Comparison of ENCODE assay signal across 10 cellular contexts in genomic region chr9:74556685-74557084, GRCh38. TPM values are rescaled to one million over a fixed set of nuclear protein-coding genes. Genes with fewer than 3 reads are reported as not detected.
DNase-seq lines count a peak whose midpoint lies in the region; ATAC-seq, FAIRE-seq and TF ChIP-seq lines count a peak whose summit lies in the region.
"Had no signal": no experiment of that assay in that cellular context is flagged by ENCODE, and none has a peak within 500 bp of the region (broad histone marks: within the 10 kb centered on the region; RNA-seq: fewer than 3 reads in every experiment).

No MANE protein-coding gene starts in this region.

- TF ChIP-seq CTCF in HEK293 (tag by site-specific recombination; IDR thresholded peaks at IDR 0.05) = no peak
- TF ChIP-seq CTCF in suprapubic skin (IDR thresholded peaks at IDR 0.05) = no peak

- TF ChIP-seq POLR2A in suprapubic skin (IDR thresholded peaks at IDR 0.05) = no peak

- WGBS in suprapubic skin = 73% methylated on average over 3 of the region's 3 CpGs

- no peaks in the 10 kb centered on the region for H3K27me3 ChIP-seq in suprapubic skin

- FAIRE-seq in urothelium cell line (lab: Jason Lieb, UNC) = no peak

- no peaks in the 10 kb centered on the region for H3K4me1 ChIP-seq in HEK293 (ENCODE audit: control insufficient read depth, insufficient read depth, low read length)
- H3K4me1 ChIP-seq in suprapubic skin = no peaks in the 10 kb centered on the region

- H3K36me3 ChIP-seq in HEK293 (ENCODE audit: control insufficient read depth in 2 of 2, insufficient read depth in 1 of 2, low read length in 2 of 2) (no peaks in the 10 kb centered on the region), suprapubic skin (no peaks in the 10 kb centered on the region)

- ATAC-seq in HG03457 (IDR thresholded peaks at IDR 0.05; ENCODE audit: unreplicated experiment) = peak; percentile 83

- POLR2A ChIA-PET in HEK293 (lab: Yijun Ruan, JAX) = no interaction called here

- DNase-seq in stimulated activated CD4-positive, alpha-beta T cell treated with anti-CD3 and anti-CD28 coated beads, Interleukin-15, amount 100 ng/mL, for 48 hours (ENCODE audit: low read depth in 2 of 2) = peak; percentile 0 to 3
- no peak for DNase-seq in stimulated activated CD4-positive, alpha-beta T cell treated with anti-CD3 and anti-CD28 coated beads, Interleukin-4, amount 100 ng/mL, for 4 hours
- DNase-seq in urothelium cell line (ENCODE audit: low spot score) (peak; percentile 18), suprapubic skin (ENCODE audit: low spot score in 2 of 2) (no peak), SK-N-DZ (ENCODE audit: low spot score) (no peak), NCI-H748 (lab: John Stamatoyannopoulos, UW; ENCODE audit: unreplicated experiment) (no peak)
- DNase-seq: amniotic stem cell had no signal

- H3K27ac ChIP-seq in HEK293 (ENCODE audit: extremely low read depth, low read depth, low read length) = no peak overlapping the region
- no peak overlapping the region for H3K27ac ChIP-seq in suprapubic skin

- CTCF ChIA-PET in HEK293 (lab: Yijun Ruan, JAX) = no interaction called here

- TF ChIP-seq EP300 in suprapubic skin (IDR thresholded peaks at IDR 0.05) = no peak

- H3K9me3 ChIP-seq in HEK293 (ENCODE audit: control insufficient read depth, insufficient read depth, low read depth, low read length) (no peaks in the 10 kb centered on the region), suprapubic skin (no peaks in the 10 kb centered on the region)

- H3K4me3 ChIP-seq in HEK293 (ENCODE audit: low read depth, low read length) (no peak overlapping the region), suprapubic skin (no peak overlapping the region)

TF ChIP-seq in HEK293, 187 proteins besides CTCF, POLR2A, EP300 and RAD21:
- no peak for TF ChIP-seq SALL2 (tag by site-specific recombination; IDR thresholded peaks at IDR 0.05; ENCODE audit: borderline replicate concordance)
- TF ChIP-seq ZNF114 (tag by site-specific recombination; IDR thresholded peaks at IDR 0.05) = no peak
- no peak for TF ChIP-seq ZNF518A (tag by site-specific recombination; conservative IDR thresholded peaks at IDR 0.05; ENCODE audit: low read depth)
- no peak for TF ChIP-seq PRDM1 (tag by site-specific recombination; IDR thresholded peaks at IDR 0.05)
- TF ChIP-seq IKZF3 (tag by site-specific recombination; IDR thresholded peaks at IDR 0.05) = no peak
- TF ChIP-seq TRIM28 (IDR thresholded peaks at IDR 0.05; ENCODE audit: borderline replicate concordance, low read length) = peak; percentile 20; the same call in 1 of the 2 replicates
- no peak for TF ChIP-seq ZNF501 (tag by site-specific recombination; IDR thresholded peaks at IDR 0.05)
- no peak for TF ChIP-seq ZNF488 (tag by site-specific recombination; IDR thresholded peaks at IDR 0.05)

RNA-seq across cellular contexts. Expression of gene RORB, which starts 59.5 kb away (rescaled TPM):
- under 1 TPM; 0.25 to 0.72 (median 0.50) TPM for total RNA-seq in suprapubic skin
- polyA plus RNA-seq in SK-N-DZ (2014; cell fraction: cytosol; rRNA removed) = 9.4 and 11.3 TPM in 2 replicates
- polyA plus RNA-seq in SK-N-DZ (2014; cell fraction: nucleus; rRNA removed) = 6.0 and 7.0 TPM in 2 replicates
- total RNA-seq: lung microvascular endothelial cell had no signal

Comparison
In these comparisons a context has a peak if more than half of its experiments do, and no peak if none do; other contexts are left out.
1. DNase-seq: peak in stimulated activated CD4-positive, alpha-beta T cell treated with anti-CD3 and anti-CD28 coated beads, Interleukin-15, amount 100 ng/mL, for 48 hours (2 of 2) and urothelium cell line (single experiment); none in stimulated activated CD4-positive, alpha-beta T cell treated with anti-CD3 and anti-CD28 coated beads, Interleukin-4, amount 100 ng/mL, for 4 hours (0 of 2), suprapubic skin (0 of 2), SK-N-DZ (single experiment) and NCI-H748 (single experiment).